Comparison of ENCODE assay signal across 1 cellular context in genomic region chr1:222618001-222618879, GRCh38.
TF ChIP-seq lines count a peak whose summit lies in the region.

A gene with protein sequence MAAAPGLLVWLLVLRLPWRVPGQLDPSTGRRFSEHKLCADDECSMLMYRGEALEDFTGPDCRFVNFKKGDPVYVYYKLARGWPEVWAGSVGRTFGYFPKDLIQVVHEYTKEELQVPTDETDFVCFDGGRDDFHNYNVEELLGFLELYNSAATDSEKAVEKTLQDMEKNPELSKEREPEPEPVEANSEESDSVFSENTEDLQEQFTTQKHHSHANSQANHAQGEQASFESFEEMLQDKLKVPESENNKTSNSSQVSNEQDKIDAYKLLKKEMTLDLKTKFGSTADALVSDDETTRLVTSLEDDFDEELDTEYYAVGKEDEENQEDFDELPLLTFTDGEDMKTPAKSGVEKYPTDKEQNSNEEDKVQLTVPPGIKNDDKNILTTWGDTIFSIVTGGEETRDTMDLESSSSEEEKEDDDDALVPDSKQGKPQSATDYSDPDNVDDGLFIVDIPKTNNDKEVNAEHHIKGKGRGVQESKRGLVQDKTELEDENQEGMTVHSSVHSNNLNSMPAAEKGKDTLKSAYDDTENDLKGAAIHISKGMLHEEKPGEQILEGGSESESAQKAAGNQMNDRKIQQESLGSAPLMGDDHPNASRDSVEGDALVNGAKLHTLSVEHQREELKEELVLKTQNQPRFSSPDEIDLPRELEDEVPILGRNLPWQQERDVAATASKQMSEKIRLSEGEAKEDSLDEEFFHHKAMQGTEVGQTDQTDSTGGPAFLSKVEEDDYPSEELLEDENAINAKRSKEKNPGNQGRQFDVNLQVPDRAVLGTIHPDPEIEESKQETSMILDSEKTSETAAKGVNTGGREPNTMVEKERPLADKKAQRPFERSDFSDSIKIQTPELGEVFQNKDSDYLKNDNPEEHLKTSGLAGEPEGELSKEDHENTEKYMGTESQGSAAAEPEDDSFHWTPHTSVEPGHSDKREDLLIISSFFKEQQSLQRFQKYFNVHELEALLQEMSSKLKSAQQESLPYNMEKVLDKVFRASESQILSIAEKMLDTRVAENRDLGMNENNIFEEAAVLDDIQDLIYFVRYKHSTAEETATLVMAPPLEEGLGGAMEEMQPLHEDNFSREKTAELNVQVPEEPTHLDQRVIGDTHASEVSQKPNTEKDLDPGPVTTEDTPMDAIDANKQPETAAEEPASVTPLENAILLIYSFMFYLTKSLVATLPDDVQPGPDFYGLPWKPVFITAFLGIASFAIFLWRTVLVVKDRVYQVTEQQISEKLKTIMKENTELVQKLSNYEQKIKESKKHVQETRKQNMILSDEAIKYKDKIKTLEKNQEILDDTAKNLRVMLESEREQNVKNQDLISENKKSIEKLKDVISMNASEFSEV (N-terminal part only) (plus strand): TSS chr1:222618097. CDS start chr1:222618111, 14 bp downstream.

TF ChIP-seq in K562, 482 proteins besides CTCF, POLR2A, EP300 and RAD21 (continued from another document and continues in another):
- TF ChIP-seq, protein P1, sequence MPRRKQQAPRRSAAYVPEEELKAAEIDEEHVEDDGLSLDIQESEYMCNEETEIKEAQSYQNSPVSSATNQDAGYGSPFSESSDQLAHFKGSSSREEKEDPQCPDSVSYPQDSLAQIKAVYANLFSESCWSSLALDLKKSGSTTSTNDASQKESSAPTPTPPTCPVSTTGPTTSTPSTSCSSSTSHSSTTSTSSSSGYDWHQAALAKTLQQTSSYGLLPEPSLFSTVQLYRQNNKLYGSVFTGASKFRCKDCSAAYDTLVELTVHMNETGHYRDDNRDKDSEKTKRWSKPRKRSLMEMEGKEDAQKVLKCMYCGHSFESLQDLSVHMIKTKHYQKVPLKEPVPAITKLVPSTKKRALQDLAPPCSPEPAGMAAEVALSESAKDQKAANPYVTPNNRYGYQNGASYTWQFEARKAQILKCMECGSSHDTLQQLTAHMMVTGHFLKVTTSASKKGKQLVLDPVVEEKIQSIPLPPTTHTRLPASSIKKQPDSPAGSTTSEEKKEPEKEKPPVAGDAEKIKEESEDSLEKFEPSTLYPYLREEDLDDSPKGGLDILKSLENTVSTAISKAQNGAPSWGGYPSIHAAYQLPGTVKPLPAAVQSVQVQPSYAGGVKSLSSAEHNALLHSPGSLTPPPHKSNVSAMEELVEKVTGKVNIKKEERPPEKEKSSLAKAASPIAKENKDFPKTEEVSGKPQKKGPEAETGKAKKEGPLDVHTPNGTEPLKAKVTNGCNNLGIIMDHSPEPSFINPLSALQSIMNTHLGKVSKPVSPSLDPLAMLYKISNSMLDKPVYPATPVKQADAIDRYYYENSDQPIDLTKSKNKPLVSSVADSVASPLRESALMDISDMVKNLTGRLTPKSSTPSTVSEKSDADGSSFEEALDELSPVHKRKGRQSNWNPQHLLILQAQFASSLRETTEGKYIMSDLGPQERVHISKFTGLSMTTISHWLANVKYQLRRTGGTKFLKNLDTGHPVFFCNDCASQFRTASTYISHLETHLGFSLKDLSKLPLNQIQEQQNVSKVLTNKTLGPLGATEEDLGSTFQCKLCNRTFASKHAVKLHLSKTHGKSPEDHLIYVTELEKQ (CRISPR knock-in tag; IDR thresholded peaks at IDR 0.05) = no peak
- TF ChIP-seq CC2D1A (IDR thresholded peaks at IDR 0.05) (no peak), CREM (IDR thresholded peaks at IDR 0.05; ENCODE audit: low read depth) (peak; percentile 64; the same call in 1 of the 2 replicates), ZKSCAN3 (CRISPR knock-in tag; IDR thresholded peaks at IDR 0.05) (no peak), ZNF764 (CRISPR knock-in tag; IDR thresholded peaks at IDR 0.05; ENCODE audit: low read depth) (no peak), ZNF134 (CRISPR knock-in tag; conservative IDR thresholded peaks at IDR 0.05) (no peak), RUNX1 (IDR thresholded peaks at IDR 0.05; ENCODE audit: low read depth) (no peak), HMG20A (CRISPR knock-in tag; conservative IDR thresholded peaks at IDR 0.05) (no peak), CXXC5 (CRISPR knock-in tag; IDR thresholded peaks at IDR 0.05) (no peak), ZNF79 (CRISPR knock-in tag; IDR thresholded peaks at IDR 0.05; ENCODE audit: low read depth) (no peak), MEF2A (IDR thresholded peaks at IDR 0.05; ENCODE audit: control insufficient read depth, low read depth, low read length) (no peak), SMAD4 (CRISPR knock-in tag; conservative IDR thresholded peaks at IDR 0.05) (0 out of 2 replicates have a peak, but pooled peaks have one; percentile 41), TOE1 (IDR thresholded peaks at IDR 0.05; ENCODE audit: borderline replicate concordance) (no peak), TOE1 (CRISPR knock-in tag; IDR thresholded peaks at IDR 0.05; ENCODE audit: borderline replicate concordance, low read depth) (no peak), SIN3A (IDR thresholded peaks at IDR 0.05; ENCODE audit: borderline replicate concordance in 2 of 2, control insufficient read depth in 1 of 2, low read depth in 2 of 2, low read length in 2 of 2) (peak; percentile 61 to 70; a peak in 2 of 4 replicates), FOXK1 (CRISPR knock-in tag; IDR thresholded peaks at IDR 0.05; ENCODE audit: borderline replicate concordance) (0 out of 2 replicates have a peak, but pooled peaks have one; percentile 33), MBD1 (CRISPR knock-in tag; IDR thresholded peaks at IDR 0.05) (no peak), DMBX1 (CRISPR knock-in tag; IDR thresholded peaks at IDR 0.05; ENCODE audit: borderline replicate concordance) (no peak), DIDO1 (tag; IDR thresholded peaks at IDR 0.05; ENCODE audit: low read depth) (no peak), NONO (IDR thresholded peaks at IDR 0.05; ENCODE audit: low read depth in 2 of 2, low read length in 1 of 2) (peak; percentile 61 to 88; a peak in 2 of 4 replicates), CBX1 (IDR thresholded peaks at IDR 0.05; ENCODE audit: low read depth) (peak; percentile 75; the same call in 1 of the 2 replicates), CREB3 (tag; conservative IDR thresholded peaks at IDR 0.05; ENCODE audit: low read depth) (no peak), NR2F6 (CRISPR knock-in tag; IDR thresholded peaks at IDR 0.05) (no peak), CREBBP (IDR thresholded peaks at IDR 0.05; ENCODE audit: low read depth, low read length) (no peak), CGGBP1 (CRISPR knock-in tag; IDR thresholded peaks at IDR 0.05) (no peak), JUN (IDR thresholded peaks at IDR 0.05; ENCODE audit: borderline replicate concordance, low read depth, low read length) (no peak), JUN (CRISPR knock-in tag; IDR thresholded peaks at IDR 0.05; ENCODE audit: borderline replicate concordance) (0 out of 2 replicates have a peak, but pooled peaks have one; percentile 62), POLR2G (IDR thresholded peaks at IDR 0.05; ENCODE audit: low read depth, low read length) (peak; percentile 92)
- TF ChIP-seq, protein P2, sequence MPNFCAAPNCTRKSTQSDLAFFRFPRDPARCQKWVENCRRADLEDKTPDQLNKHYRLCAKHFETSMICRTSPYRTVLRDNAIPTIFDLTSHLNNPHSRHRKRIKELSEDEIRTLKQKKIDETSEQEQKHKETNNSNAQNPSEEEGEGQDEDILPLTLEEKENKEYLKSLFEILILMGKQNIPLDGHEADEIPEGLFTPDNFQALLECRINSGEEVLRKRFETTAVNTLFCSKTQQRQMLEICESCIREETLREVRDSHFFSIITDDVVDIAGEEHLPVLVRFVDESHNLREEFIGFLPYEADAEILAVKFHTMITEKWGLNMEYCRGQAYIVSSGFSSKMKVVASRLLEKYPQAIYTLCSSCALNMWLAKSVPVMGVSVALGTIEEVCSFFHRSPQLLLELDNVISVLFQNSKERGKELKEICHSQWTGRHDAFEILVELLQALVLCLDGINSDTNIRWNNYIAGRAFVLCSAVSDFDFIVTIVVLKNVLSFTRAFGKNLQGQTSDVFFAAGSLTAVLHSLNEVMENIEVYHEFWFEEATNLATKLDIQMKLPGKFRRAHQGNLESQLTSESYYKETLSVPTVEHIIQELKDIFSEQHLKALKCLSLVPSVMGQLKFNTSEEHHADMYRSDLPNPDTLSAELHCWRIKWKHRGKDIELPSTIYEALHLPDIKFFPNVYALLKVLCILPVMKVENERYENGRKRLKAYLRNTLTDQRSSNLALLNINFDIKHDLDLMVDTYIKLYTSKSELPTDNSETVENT (CRISPR knock-in tag; IDR thresholded peaks at IDR 0.05) = peak; percentile 80
- TF ChIP-seq, protein P3, sequence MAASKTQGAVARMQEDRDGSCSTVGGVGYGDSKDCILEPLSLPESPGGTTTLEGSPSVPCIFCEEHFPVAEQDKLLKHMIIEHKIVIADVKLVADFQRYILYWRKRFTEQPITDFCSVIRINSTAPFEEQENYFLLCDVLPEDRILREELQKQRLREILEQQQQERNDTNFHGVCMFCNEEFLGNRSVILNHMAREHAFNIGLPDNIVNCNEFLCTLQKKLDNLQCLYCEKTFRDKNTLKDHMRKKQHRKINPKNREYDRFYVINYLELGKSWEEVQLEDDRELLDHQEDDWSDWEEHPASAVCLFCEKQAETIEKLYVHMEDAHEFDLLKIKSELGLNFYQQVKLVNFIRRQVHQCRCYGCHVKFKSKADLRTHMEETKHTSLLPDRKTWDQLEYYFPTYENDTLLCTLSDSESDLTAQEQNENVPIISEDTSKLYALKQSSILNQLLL (CRISPR knock-in tag; IDR thresholded peaks at IDR 0.05; ENCODE audit: borderline replicate concordance) = no peak
- TF ChIP-seq, protein P4, sequence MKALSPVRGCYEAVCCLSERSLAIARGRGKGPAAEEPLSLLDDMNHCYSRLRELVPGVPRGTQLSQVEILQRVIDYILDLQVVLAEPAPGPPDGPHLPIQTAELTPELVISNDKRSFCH (CRISPR knock-in tag; IDR thresholded peaks at IDR 0.05) = no peak
- TF ChIP-seq, protein P4 (tag; IDR thresholded peaks at IDR 0.05) = 0 out of 2 replicates have a peak, but pooled peaks have one; percentile 41
- TF ChIP-seq, protein P5, sequence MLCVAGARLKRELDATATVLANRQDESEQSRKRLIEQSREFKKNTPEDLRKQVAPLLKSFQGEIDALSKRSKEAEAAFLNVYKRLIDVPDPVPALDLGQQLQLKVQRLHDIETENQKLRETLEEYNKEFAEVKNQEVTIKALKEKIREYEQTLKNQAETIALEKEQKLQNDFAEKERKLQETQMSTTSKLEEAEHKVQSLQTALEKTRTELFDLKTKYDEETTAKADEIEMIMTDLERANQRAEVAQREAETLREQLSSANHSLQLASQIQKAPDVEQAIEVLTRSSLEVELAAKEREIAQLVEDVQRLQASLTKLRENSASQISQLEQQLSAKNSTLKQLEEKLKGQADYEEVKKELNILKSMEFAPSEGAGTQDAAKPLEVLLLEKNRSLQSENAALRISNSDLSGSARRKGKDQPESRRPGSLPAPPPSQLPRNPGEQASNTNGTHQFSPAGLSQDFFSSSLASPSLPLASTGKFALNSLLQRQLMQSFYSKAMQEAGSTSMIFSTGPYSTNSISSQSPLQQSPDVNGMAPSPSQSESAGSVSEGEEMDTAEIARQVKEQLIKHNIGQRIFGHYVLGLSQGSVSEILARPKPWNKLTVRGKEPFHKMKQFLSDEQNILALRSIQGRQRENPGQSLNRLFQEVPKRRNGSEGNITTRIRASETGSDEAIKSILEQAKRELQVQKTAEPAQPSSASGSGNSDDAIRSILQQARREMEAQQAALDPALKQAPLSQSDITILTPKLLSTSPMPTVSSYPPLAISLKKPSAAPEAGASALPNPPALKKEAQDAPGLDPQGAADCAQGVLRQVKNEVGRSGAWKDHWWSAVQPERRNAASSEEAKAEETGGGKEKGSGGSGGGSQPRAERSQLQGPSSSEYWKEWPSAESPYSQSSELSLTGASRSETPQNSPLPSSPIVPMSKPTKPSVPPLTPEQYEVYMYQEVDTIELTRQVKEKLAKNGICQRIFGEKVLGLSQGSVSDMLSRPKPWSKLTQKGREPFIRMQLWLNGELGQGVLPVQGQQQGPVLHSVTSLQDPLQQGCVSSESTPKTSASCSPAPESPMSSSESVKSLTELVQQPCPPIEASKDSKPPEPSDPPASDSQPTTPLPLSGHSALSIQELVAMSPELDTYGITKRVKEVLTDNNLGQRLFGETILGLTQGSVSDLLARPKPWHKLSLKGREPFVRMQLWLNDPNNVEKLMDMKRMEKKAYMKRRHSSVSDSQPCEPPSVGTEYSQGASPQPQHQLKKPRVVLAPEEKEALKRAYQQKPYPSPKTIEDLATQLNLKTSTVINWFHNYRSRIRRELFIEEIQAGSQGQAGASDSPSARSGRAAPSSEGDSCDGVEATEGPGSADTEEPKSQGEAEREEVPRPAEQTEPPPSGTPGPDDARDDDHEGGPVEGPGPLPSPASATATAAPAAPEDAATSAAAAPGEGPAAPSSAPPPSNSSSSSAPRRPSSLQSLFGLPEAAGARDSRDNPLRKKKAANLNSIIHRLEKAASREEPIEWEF (CRISPR knock-in tag; IDR thresholded peaks at IDR 0.05) = no peak
